In genomic region chr19:33740811-33741396, GRCh38 we compare ENCODE assay signal across 9 cellular contexts. TPM values are rescaled to one million over a fixed set of nuclear protein-coding genes. Genes with fewer than 3 reads are reported as not detected.
DNase-seq lines count a peak whose midpoint lies in the region; ATAC-seq, FAIRE-seq and TF ChIP-seq lines count a peak whose summit lies in the region.
"Had no signal": no experiment of that assay in that cellular context is flagged by ENCODE, and none has a peak within 500 bp of the region (broad histone marks: within the 10 kb centered on the region; RNA-seq: fewer than 3 reads in every experiment).

No MANE protein-coding gene starts in this region.

- TF ChIP-seq POLR2A in tibial nerve (IDR thresholded peaks at IDR 0.05) = no peak

- no peaks in the 10 kb centered on the region for H4K20me1 ChIP-seq in astrocyte (ENCODE audit: insufficient read depth, low read length)

- no peak overlapping the region for H3K27ac ChIP-seq in astrocyte (ENCODE audit: low read depth, low read length)
- H3K27ac ChIP-seq in liver (ENCODE audit: low read depth in 1 of 2, low read length in 2 of 2) = no peak overlapping the region
- H3K27ac ChIP-seq in tibial nerve = no peak overlapping the region
- H3K27ac ChIP-seq: right atrium auricular region had no signal

- H3K27me3 Mint-ChIP-seq in astrocyte (ENCODE audit: low read depth, unreplicated experiment) = peaks cover 53% of the 10 kb centered on the region

- no peak overlapping the region for H2AFZ ChIP-seq in astrocyte (ENCODE audit: low read depth, low read length)

- H3K4me1 ChIP-seq in astrocyte (ENCODE audit: insufficient read depth, low read length) (no peaks in the 10 kb centered on the region), liver (ENCODE audit: control insufficient read depth in 4 of 4, insufficient read depth in 4 of 4, low read length in 3 of 4) (no peaks in the 10 kb centered on the region), tibial nerve (no peaks in the 10 kb centered on the region)
- H3K4me1 ChIP-seq: right atrium auricular region had no signal

- no peaks in the 10 kb centered on the region for H3K36me3 Mint-ChIP-seq in astrocyte (ENCODE audit: low read depth, unreplicated experiment)

- H3K9me3 ChIP-seq in astrocyte (ENCODE audit: insufficient read depth, low read depth, low read length) (no peaks in the 10 kb centered on the region), liver (ENCODE audit: control insufficient read depth in 4 of 4, low read length in 3 of 4) (no peaks in the 10 kb centered on the region), tibial nerve (no peaks in the 10 kb centered on the region)
- H3K9me3 ChIP-seq: right atrium auricular region had no signal

- 16% methylated on average over 9 of the region's 9 CpGs for WGBS in liver
- WGBS in tibial nerve, 2 donors = 18 to 31% methylated on average over 9 of the region's 9 CpGs

- FAIRE-seq in astrocyte (lab: Jason Lieb, UNC) = no peak

- ATAC-seq in HG03025 (IDR thresholded peaks at IDR 0.05; ENCODE audit: low FRiP score, unreplicated experiment) = no peak

- H3K27ac Mint-ChIP-seq in astrocyte (ENCODE audit: unreplicated experiment) = no peak overlapping the region

- H3K4me3 ChIP-seq in astrocyte (ENCODE audit: insufficient read depth, low read depth, low read length) (no peak overlapping the region), liver (ENCODE audit: low read depth in 1 of 3, low read length in 3 of 3) (no peak overlapping the region), tibial nerve (no peak overlapping the region)
- H3K4me3 ChIP-seq: right atrium auricular region had no signal

- no peak for TF ChIP-seq RAD21 in liver (IDR thresholded peaks at IDR 0.05)

- no peak for TF ChIP-seq EP300 in tibial nerve (IDR thresholded peaks at IDR 0.05)

- TF ChIP-seq CTCF in astrocyte (IDR thresholded peaks at IDR 0.05; ENCODE audit: insufficient read depth, low read depth, low read length) = no peak
- TF ChIP-seq CTCF in liver (IDR thresholded peaks at IDR 0.05; ENCODE audit: low read depth, low read length, missing input control) = no peak
- no peak for TF ChIP-seq CTCF in tibial nerve (IDR thresholded peaks at IDR 0.05)

- no peaks in the 10 kb centered on the region for H3K36me3 ChIP-seq in astrocyte (ENCODE audit: insufficient read depth, low read length)
- no peaks in the 10 kb centered on the region for H3K36me3 ChIP-seq in liver (ENCODE audit: control insufficient read depth in 4 of 4, insufficient read depth in 3 of 4, low read depth in 1 of 4, low read length in 3 of 4)
- H3K36me3 ChIP-seq in tibial nerve = no peaks in the 10 kb centered on the region
- H3K36me3 ChIP-seq: right atrium auricular region had no signal

- H3K27me3 ChIP-seq in astrocyte (ENCODE audit: insufficient read depth, low read length) (no peaks in the 10 kb centered on the region), liver (ENCODE audit: control insufficient read depth in 4 of 4, insufficient read depth in 4 of 4, low read length in 3 of 4) (no peaks in the 10 kb centered on the region), tibial nerve (no peaks in the 10 kb centered on the region)
- H3K27me3 ChIP-seq: right atrium auricular region had no signal

- H3K4me3 Mint-ChIP-seq in astrocyte (ENCODE audit: unreplicated experiment) = no peak overlapping the region

- DNase-seq in EH (ENCODE audit: low read depth) (peak; percentile 58), KBM-7 (peak; percentile 48), astrocyte (ENCODE audit: low read depth) (peak; percentile 27), tibial nerve (ENCODE audit: low spot score in 2 of 2) (no peak), NCI-H1930 (lab: John Stamatoyannopoulos, UW) (no peak), NCI-H2029 treated with DMSO at 0.1 percent for 48 hours (lab: John Stamatoyannopoulos, UW) (no peak)

- H3K9me3 Mint-ChIP-seq in astrocyte (ENCODE audit: unreplicated experiment) = no peaks in the 10 kb centered on the region

- no peak overlapping the region for H3K9ac ChIP-seq in astrocyte (ENCODE audit: low read length)
- H3K9ac ChIP-seq in liver (ENCODE audit: low read depth in 1 of 2, low read length in 2 of 2) = no peak overlapping the region

- no peaks in the 10 kb centered on the region for H3K4me1 Mint-ChIP-seq in astrocyte (ENCODE audit: low read depth, unreplicated experiment)

- H3K4me2 ChIP-seq in astrocyte (ENCODE audit: low read length) = no peak overlapping the region

- H3K79me2 ChIP-seq in astrocyte (ENCODE audit: insufficient read depth, low read length) = no peaks in the 10 kb centered on the region

- in situ Hi-C loops in KBM-7 (cut with MboI; ENCODE audit: low pct_unique_long_range_greater_than_20kb, low sequenced_read_pairs) = no loop called here

TF ChIP-seq in liver, 16 proteins besides CTCF, POLR2A, EP300 and RAD21:
- TF ChIP-seq EGR1 (IDR thresholded peaks at IDR 0.05; ENCODE audit: low read depth in 2 of 2) (no peak), REST (IDR thresholded peaks at IDR 0.05) (peak; percentile 99)

RNA-seq across cellular contexts. Expression of gene KCTD15, which starts 55.8 kb away (rescaled TPM):
- total RNA-seq in astrocyte (42.3 and 43.3 TPM in 2 replicates), liver (10 to 100 TPM; 10.9 to 13.8 TPM), tibial nerve (10 to 100 TPM in 3 of 4 donors, 1 to 10 TPM in 1; 6.7 to 51.0 (median 22.1) TPM)
- 1 to 10 TPM in 1 of 2 donors, under 1 TPM in 1; 0.89 to 5.3 TPM for polyA plus RNA-seq in liver

Comparison
In these comparisons a context has a peak if more than half of its experiments do, and no peak if none do; other contexts are left out.
1. DNase-seq: peak in EH (single experiment), KBM-7 (single experiment) and astrocyte (single experiment); none in tibial nerve (0 of 2), NCI-H1930 (0 of 2) and NCI-H2029 treated with DMSO at 0.1 percent for 48 hours (single experiment).